24 cellular contexts compared by ENCODE assay signal in the genomic region with DNA sequence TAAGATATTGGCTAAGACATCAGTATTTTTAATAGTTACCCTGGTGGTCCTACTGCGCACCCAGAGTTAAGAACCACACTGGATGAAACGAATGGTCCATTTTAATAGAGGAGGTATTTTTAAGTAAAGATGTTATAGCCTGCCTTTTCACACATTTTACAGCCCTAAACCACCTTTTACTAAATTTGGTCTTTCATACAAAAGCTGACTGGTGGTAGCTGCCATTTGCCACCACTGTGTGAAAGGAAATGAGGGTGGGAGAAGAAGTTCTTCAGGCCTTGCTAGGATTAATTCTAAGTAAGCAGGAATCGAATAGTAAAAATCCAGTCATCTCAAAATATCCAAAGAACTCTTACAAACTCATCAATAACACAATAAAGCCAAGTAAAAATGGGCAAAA. TPM values are rescaled to one million over a fixed set of nuclear protein-coding genes. Genes with fewer than 3 reads are reported as not detected.
"Had no signal": no experiment of that assay in that cellular context is flagged by ENCODE, and none has a peak within 500 bp of the region (broad histone marks: within the 10 kb centered on the region; RNA-seq: fewer than 3 reads in every experiment).

No MANE protein-coding gene starts in this region.

- ATAC-seq: esophagus mucosa, gastroesophageal sphincter, heart left ventricle, left cardiac atrium, left lung, left ventricle myocardium superior, lower lobe of right lung, mucosa of descending colon had no signal

- H3K9me3 Mint-ChIP-seq: endodermal cell had no signal

- H2AFZ ChIP-seq: hepatocyte had no signal

- H3K36me3 ChIP-seq: esophagus squamous epithelium, gastroesophageal sphincter, heart left ventricle, left lung, lower lobe of right lung had no signal

- H3K27me3 ChIP-seq: esophagus squamous epithelium, gastroesophageal sphincter, heart left ventricle, hepatocyte, left lung had no signal

- H3K27ac ChIP-seq: coronary artery, dorsolateral prefrontal cortex, epithelial cell of prostate, esophagus squamous epithelium, gastroesophageal sphincter, heart left ventricle, hepatocyte, left lung, lower lobe of right lung had no signal

- DNase-seq: dermis blood vessel endothelial cell; dorsolateral prefrontal cortex; effector CD4-positive, alpha-beta T cell; effector memory CD4-positive, alpha-beta T cell; endodermal cell; erythroblast; esophagus squamous epithelium; foreskin fibroblast; heart left ventricle; hypothalamus; left cardiac atrium; left lung; left ventricle myocardium superior; lower lobe of right lung; mesenchymal stem cell; mucosa of descending colon had no signal

- H3K9me3 ChIP-seq: esophagus squamous epithelium, lower lobe of right lung, mucosa of descending colon had no signal

- H3K4me1 Mint-ChIP-seq: endodermal cell, mesothelial cell of epicardium had no signal

- H3K36me3 Mint-ChIP-seq: mesothelial cell of epicardium had no signal

- H3K27ac Mint-ChIP-seq: endodermal cell, mesothelial cell of epicardium had no signal

- H3K79me2 ChIP-seq: hepatocyte had no signal

- H3K4me2 ChIP-seq: hepatocyte had no signal

- H3K4me3 Mint-ChIP-seq: endodermal cell, mesothelial cell of epicardium had no signal

- H3K4me3 ChIP-seq: coronary artery, dorsolateral prefrontal cortex, esophagus squamous epithelium, gastroesophageal sphincter, heart left ventricle, hepatocyte, left lung, lower lobe of right lung, mucosa of descending colon had no signal

- H3K4me1 ChIP-seq: esophagus squamous epithelium, gastroesophageal sphincter, left lung, lower lobe of right lung had no signal

RNA-seq across cellular contexts. Expression of a gene that starts 15.2 kb away (rescaled TPM):
- total RNA-seq: myocyte had no signal
- polyA plus RNA-seq: keratinocyte had no signal
